Comparison of ENCODE assay signal across 2 cellular contexts in the genomic region with DNA sequence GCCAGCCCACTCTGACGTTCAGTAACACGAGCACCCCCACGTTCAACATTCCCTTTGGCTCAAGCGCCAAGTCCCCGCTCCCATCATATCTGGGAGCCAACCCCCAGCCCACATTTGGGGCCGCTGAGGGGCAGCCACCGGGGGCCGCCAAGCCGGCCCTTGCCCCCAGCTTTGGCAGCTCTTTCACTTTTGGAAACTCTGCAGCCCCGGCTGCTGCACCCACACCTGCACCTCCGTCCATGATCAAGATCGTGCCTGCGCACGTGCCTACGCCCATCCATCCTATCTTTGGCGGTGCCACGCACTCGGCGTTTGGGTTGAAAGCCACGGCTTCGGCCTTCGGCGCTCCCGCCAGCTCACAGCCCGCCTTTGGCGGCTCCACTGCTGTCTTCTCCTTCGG. TPM values are rescaled to one million over a fixed set of nuclear protein-coding genes. Genes with fewer than 3 reads are reported as not detected.
"Had no signal": no experiment of that assay in that cellular context is flagged by ENCODE, and none has a peak within 500 bp of the region (broad histone marks: within the 10 kb centered on the region; RNA-seq: fewer than 3 reads in every experiment).

No MANE protein-coding gene starts in this region.

RNA-seq across cellular contexts. Expression of gene TRIM50, which starts 30.2 kb away (rescaled TPM):
- total RNA-seq: G401, GM12878 had no signal
- polyA plus RNA-seq: GM12878 had no signal

RNA-seq across cellular contexts. Expression of gene FKBP6, which starts 30.3 kb away (rescaled TPM):
- total RNA-seq: G401, GM12878 had no signal
- polyA plus RNA-seq: GM12878 had no signal
